In the genomic region with DNA sequence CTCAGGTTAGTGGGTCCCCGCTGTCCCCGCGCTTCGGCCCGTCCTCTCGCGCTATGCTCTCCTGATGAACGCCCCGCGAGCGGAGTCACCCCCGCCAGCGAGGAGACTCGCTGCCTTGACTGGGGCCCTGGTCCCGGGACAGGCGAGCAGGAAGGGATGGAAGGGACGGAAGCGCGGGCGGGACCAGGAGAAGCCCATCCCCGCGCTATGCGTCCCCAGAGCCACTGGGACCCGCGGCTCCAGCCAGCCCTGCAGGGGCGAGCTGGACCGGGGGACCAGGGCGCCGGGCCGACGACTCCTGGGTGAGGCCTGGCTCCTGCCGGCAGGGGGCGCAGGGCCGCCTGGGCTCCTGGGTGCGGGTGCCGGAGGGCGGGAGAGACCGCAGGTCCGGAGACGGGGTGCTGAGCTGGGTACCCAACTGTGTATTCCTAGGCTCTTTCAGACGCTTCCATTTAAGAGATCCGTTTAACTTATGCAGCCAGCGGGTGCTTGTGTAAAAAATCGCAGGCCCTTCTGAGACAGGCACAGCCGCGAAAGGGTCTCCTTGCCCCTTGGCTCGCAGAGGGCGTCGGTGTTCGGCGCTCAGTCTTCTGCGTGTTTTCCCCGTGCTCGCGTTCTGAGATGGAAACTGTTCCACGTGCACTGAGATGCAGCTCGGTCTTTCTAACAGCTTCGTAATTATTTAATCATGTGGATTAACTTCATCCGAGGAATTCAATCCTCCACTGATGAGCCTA, we compare ENCODE assay signal across 1 cellular context.
TF ChIP-seq lines count a peak whose summit lies in the region.

No MANE protein-coding gene starts in this region.

TF ChIP-seq in HepG2, 621 proteins besides CTCF, POLR2A, EP300 and RAD21 (continued from another document and continues in another):
- no peak for TF ChIP-seq ZNF513 (CRISPR knock-in tag; conservative IDR thresholded peaks at IDR 0.05)
- no peak for TF ChIP-seq NFE2L1 (CRISPR knock-in tag; IDR thresholded peaks at IDR 0.05; ENCODE audit: borderline replicate concordance)
- TF ChIP-seq POGZ (CRISPR knock-in tag; IDR thresholded peaks at IDR 0.05) = peak; percentile 31; the same call in 1 of the 2 replicates
- TF ChIP-seq MIXL1 (CRISPR knock-in tag; IDR thresholded peaks at IDR 0.05) = no peak
- TF ChIP-seq IKZF4 (CRISPR knock-in tag; IDR thresholded peaks at IDR 0.05; ENCODE audit: borderline replicate concordance, low read depth, not compliant biosample characterization) = no peak
- no peak for TF ChIP-seq MED13 (CRISPR knock-in tag; IDR thresholded peaks at IDR 0.05)
- TF ChIP-seq, protein P1, sequence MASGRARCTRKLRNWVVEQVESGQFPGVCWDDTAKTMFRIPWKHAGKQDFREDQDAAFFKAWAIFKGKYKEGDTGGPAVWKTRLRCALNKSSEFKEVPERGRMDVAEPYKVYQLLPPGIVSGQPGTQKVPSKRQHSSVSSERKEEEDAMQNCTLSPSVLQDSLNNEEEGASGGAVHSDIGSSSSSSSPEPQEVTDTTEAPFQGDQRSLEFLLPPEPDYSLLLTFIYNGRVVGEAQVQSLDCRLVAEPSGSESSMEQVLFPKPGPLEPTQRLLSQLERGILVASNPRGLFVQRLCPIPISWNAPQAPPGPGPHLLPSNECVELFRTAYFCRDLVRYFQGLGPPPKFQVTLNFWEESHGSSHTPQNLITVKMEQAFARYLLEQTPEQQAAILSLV (CRISPR knock-in tag; IDR thresholded peaks at IDR 0.05; ENCODE audit: borderline replicate concordance) = no peak
- TF ChIP-seq ZNF644 (CRISPR knock-in tag; IDR thresholded peaks at IDR 0.05; ENCODE audit: low read depth) = no peak
- TF ChIP-seq SMAD9 (CRISPR knock-in tag; IDR thresholded peaks at IDR 0.05) = peak; percentile 24; the same call in 1 of the 2 replicates
- TF ChIP-seq SALL2 (CRISPR knock-in tag; IDR thresholded peaks at IDR 0.05) = no peak
- peak; percentile 32; the same call in 1 of the 2 replicates for TF ChIP-seq THAP11 (CRISPR knock-in tag; IDR thresholded peaks at IDR 0.05)
- no peak for TF ChIP-seq ZNF121 (CRISPR knock-in tag; IDR thresholded peaks at IDR 0.05)
- TF ChIP-seq, protein P2, sequence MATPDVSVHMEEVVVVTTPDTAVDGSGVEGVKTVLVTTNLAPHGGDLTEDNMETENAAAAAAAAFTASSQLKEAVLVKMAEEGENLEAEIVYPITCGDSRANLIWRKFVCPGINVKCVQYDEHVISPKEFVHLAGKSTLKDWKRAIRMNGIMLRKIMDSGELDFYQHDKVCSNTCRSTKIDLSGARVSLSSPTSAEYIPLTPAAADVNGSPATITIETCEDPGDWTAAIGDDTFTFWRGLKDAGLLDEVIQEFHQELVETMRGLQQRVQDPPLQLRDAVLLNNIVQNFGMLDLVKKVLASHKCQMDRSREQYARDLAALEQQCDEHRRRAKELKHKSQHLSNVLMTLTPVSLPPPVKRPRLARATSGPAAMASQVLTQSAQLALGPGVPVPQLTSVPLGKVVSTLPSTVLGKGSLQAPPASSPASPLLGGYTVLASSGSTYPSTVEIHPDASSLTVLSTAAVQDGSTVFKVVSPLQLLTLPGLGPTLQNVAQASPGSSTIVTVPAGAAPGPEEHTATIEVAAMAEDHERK (CRISPR knock-in tag; IDR thresholded peaks at IDR 0.05; ENCODE audit: low read depth) = no peak
- no peak for TF ChIP-seq SOX13 (IDR thresholded peaks at IDR 0.05)
- TF ChIP-seq SOX13 (CRISPR knock-in tag; conservative IDR thresholded peaks at IDR 0.05 in 1 of 2, IDR thresholded peaks at IDR 0.05 in 1 of 2) = 0 out of 4 replicates have a peak, but pooled peaks of 1 of the 2 experiments have one; percentile 27
- TF ChIP-seq ZNF350 (CRISPR knock-in tag; IDR thresholded peaks at IDR 0.05; ENCODE audit: borderline replicate concordance, low read depth) = no peak
- TF ChIP-seq, protein P3, sequence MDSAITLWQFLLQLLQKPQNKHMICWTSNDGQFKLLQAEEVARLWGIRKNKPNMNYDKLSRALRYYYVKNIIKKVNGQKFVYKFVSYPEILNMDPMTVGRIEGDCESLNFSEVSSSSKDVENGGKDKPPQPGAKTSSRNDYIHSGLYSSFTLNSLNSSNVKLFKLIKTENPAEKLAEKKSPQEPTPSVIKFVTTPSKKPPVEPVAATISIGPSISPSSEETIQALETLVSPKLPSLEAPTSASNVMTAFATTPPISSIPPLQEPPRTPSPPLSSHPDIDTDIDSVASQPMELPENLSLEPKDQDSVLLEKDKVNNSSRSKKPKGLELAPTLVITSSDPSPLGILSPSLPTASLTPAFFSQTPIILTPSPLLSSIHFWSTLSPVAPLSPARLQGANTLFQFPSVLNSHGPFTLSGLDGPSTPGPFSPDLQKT (CRISPR knock-in tag; IDR thresholded peaks at IDR 0.05; ENCODE audit: borderline replicate concordance) = no peak
- TF ChIP-seq ZNF441 (CRISPR knock-in tag; IDR thresholded peaks at IDR 0.05; ENCODE audit: borderline replicate concordance) = no peak
- TF ChIP-seq ZNF746 (CRISPR knock-in tag; IDR thresholded peaks at IDR 0.05) = no peak
- TF ChIP-seq E2F2 (CRISPR knock-in tag; IDR thresholded peaks at IDR 0.05; ENCODE audit: borderline replicate concordance) = no peak; the same call in 1 of the 2 replicates
- TF ChIP-seq ZNF589 (CRISPR knock-in tag; conservative IDR thresholded peaks at IDR 0.05) = no peak
- no peak for TF ChIP-seq SKI (IDR thresholded peaks at IDR 0.05; ENCODE audit: partially characterized antibody)
- no peak for TF ChIP-seq ZNF607 (CRISPR knock-in tag; IDR thresholded peaks at IDR 0.05; ENCODE audit: borderline replicate concordance)
- TF ChIP-seq ZNF556 (CRISPR knock-in tag; IDR thresholded peaks at IDR 0.05; ENCODE audit: borderline replicate concordance) = 0 out of 2 replicates have a peak, but pooled peaks have one; percentile 32
- TF ChIP-seq HNRNPLL (IDR thresholded peaks at IDR 0.05; ENCODE audit: low read depth, low read length, poor library complexity, severe bottlenecking) = peak; percentile 29
- no peak for TF ChIP-seq RARG (CRISPR knock-in tag; IDR thresholded peaks at IDR 0.05; ENCODE audit: low read depth)
- no peak for TF ChIP-seq ZNF33A (CRISPR knock-in tag; IDR thresholded peaks at IDR 0.05; ENCODE audit: borderline replicate concordance)
- TF ChIP-seq ZNF780A (CRISPR knock-in tag; IDR thresholded peaks at IDR 0.05) = no peak
- TF ChIP-seq ZNF234 (CRISPR knock-in tag; conservative IDR thresholded peaks at IDR 0.05) = no peak
- TF ChIP-seq ZNF138 (CRISPR knock-in tag; IDR thresholded peaks at IDR 0.05; ENCODE audit: low read depth) = no peak
- TF ChIP-seq NPAS2 (CRISPR knock-in tag; IDR thresholded peaks at IDR 0.05; ENCODE audit: borderline replicate concordance) = no peak
- TF ChIP-seq FOSL1 (CRISPR knock-in tag; IDR thresholded peaks at IDR 0.05; ENCODE audit: borderline replicate concordance) = no peak
- TF ChIP-seq AFF4 (CRISPR knock-in tag; IDR thresholded peaks at IDR 0.05) = no peak
- TF ChIP-seq NR2F2 (IDR thresholded peaks at IDR 0.05; ENCODE audit: borderline replicate concordance, low read depth) = no peak
- no peak for TF ChIP-seq RELA (CRISPR knock-in tag; IDR thresholded peaks at IDR 0.05)
- no peak for TF ChIP-seq DMAP1 (CRISPR knock-in tag; IDR thresholded peaks at IDR 0.05)
- TF ChIP-seq HNF4A (CRISPR knock-in tag; IDR thresholded peaks at IDR 0.05) = 0 out of 2 replicates have a peak, but pooled peaks have one; percentile 8
- TF ChIP-seq KDM4B (CRISPR knock-in tag; IDR thresholded peaks at IDR 0.05) = no peak
- TF ChIP-seq, protein P4, sequence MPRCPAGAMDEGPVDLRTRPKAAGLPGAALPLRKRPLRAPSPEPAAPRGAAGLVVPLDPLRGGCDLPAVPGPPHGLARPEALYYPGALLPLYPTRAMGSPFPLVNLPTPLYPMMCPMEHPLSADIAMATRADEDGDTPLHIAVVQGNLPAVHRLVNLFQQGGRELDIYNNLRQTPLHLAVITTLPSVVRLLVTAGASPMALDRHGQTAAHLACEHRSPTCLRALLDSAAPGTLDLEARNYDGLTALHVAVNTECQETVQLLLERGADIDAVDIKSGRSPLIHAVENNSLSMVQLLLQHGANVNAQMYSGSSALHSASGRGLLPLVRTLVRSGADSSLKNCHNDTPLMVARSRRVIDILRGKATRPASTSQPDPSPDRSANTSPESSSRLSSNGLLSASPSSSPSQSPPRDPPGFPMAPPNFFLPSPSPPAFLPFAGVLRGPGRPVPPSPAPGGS (CRISPR knock-in tag; IDR thresholded peaks at IDR 0.05) = no peak; the same call in 1 of the 2 replicates
- no peak for TF ChIP-seq IKZF5 (CRISPR knock-in tag; IDR thresholded peaks at IDR 0.05)
- TF ChIP-seq PRMT3 (CRISPR knock-in tag; IDR thresholded peaks at IDR 0.05; ENCODE audit: borderline replicate concordance, low read depth) = no peak
- no peak; the same call in 1 of the 2 replicates for TF ChIP-seq HMG20A (CRISPR knock-in tag; IDR thresholded peaks at IDR 0.05; ENCODE audit: borderline replicate concordance)
- TF ChIP-seq AKNA (CRISPR knock-in tag; IDR thresholded peaks at IDR 0.05; ENCODE audit: borderline replicate concordance) = no peak
